In the genomic region with DNA sequence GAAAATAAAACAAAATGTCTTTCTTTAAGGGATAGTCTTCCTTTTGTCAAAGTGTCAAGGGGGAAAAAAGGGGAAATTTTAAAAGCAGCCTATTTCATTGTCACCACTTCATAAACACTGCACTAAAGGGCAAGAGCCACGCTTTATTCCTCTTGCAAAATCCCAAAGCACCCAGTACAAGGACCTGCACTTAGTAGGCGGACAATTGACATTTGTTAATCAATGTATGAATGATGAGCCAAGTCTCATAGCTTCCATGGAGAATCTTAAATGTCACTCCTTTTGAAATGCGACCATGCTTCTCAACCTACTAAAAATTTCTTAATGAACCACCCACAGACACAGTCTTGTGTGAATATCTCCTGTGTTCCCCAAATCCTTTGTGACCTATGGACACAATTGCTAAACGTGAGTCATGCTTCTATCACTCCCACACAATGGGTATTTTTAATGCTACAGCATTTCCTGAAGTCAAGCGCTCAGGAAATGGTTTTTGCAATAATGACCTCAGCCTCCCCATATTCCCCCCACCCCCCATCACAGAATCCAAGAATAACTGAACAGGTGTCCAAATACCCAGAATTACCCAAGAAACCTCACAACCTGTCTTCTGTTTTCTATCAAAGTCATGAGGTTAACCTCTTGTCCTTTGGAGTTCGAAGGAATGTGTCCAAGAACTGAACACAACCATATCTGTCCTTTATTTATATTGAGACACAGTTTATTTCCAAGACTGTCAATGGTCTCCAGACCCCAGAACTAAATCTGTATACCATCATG, we compare ENCODE assay signal across 8 cellular contexts.
DNase-seq lines count a peak whose midpoint lies in the region; ATAC-seq and TF ChIP-seq lines count a peak whose summit lies in the region.

No MANE protein-coding gene starts in this region.

- H3K4me3 Mint-ChIP-seq in T-helper 2 cell treated with Interferon-gamma antibody and Interleukin-4, amounts not matched to agents 5 μg/mL and 100 μg/mL, for 36 hours = peak overlapping the region; percentile 83
- no peak overlapping the region for H3K4me3 Mint-ChIP-seq in glutamatergic neuron (ENCODE audit: unreplicated experiment)

- H3K27ac Mint-ChIP-seq in T-helper 2 cell treated with Interferon-gamma antibody and Interleukin-4, amounts not matched to agents 5 μg/mL and 100 μg/mL, for 36 hours = peak overlapping the region; percentile 97
- H3K27ac Mint-ChIP-seq in glutamatergic neuron (ENCODE audit: unreplicated experiment) = peak overlapping the region; percentile 92

- no peak overlapping the region for H3K9ac ChIP-seq in subcutaneous abdominal adipose tissue (ENCODE audit: low read length in 5 of 5)

- POLR2A ChIA-PET in AG04450 (lab: Yijun Ruan, JAX) = no interaction called here

- H3K9me3 ChIP-seq in AG04450 (ENCODE audit: control insufficient read depth, insufficient read depth, low read length) = no peaks in the 10 kb centered on the region; the same call in 1 of the 2 replicates
- H3K9me3 ChIP-seq in subcutaneous abdominal adipose tissue (ENCODE audit: control insufficient read depth in 5 of 5, low read length in 5 of 5) = no peaks in the 10 kb centered on the region

- no peak overlapping the region for H3K27ac ChIP-seq in AG04450 (ENCODE audit: low read depth, low read length)
- H3K27ac ChIP-seq in subcutaneous abdominal adipose tissue (ENCODE audit: low read depth, low read length) = peak overlapping the region; percentile 63

- no peaks in the 10 kb centered on the region for H3K36me3 ChIP-seq in subcutaneous abdominal adipose tissue (ENCODE audit: control insufficient read depth in 5 of 5, insufficient read depth in 5 of 5, low read length in 5 of 5)

- CTCF ChIA-PET in AG04450 (lab: Charles Lee) = no interaction called here

- peaks cover 0 to 46% (median 28%) of the 10 kb centered on the region in 5 donors for H3K4me1 ChIP-seq in subcutaneous abdominal adipose tissue (ENCODE audit: control insufficient read depth in 5 of 5, insufficient read depth in 5 of 5, low read length in 5 of 5)

- H3K27me3 ChIP-seq in AG04450 (ENCODE audit: control insufficient read depth, insufficient read depth, low read length) (no peaks in the 10 kb centered on the region), subcutaneous abdominal adipose tissue (ENCODE audit: control insufficient read depth in 5 of 5, insufficient read depth in 4 of 5, low read length in 5 of 5) (no peaks in the 10 kb centered on the region)

- H3K36me3 Mint-ChIP-seq in T-helper 2 cell treated with Interferon-gamma antibody and Interleukin-4, amounts not matched to agents 5 μg/mL and 100 μg/mL, for 36 hours (ENCODE audit: low read depth) = peaks cover 22% of the 10 kb centered on the region
- no peaks in the 10 kb centered on the region for H3K36me3 Mint-ChIP-seq in glutamatergic neuron (ENCODE audit: unreplicated experiment)

- no peaks in the 10 kb centered on the region for H3K27me3 Mint-ChIP-seq in T-helper 2 cell treated with Interferon-gamma antibody and Interleukin-4, amounts not matched to agents 5 μg/mL and 100 μg/mL, for 36 hours (ENCODE audit: low read depth)
- H3K27me3 Mint-ChIP-seq in glutamatergic neuron (ENCODE audit: unreplicated experiment) = peaks cover 2% of the 10 kb centered on the region

- H3K4me1 Mint-ChIP-seq in T-helper 2 cell treated with Interferon-gamma antibody and Interleukin-4, amounts not matched to agents 5 μg/mL and 100 μg/mL, for 36 hours (ENCODE audit: low read depth) = peaks cover 61% of the 10 kb centered on the region
- H3K4me1 Mint-ChIP-seq in glutamatergic neuron (ENCODE audit: low read depth, unreplicated experiment) = peaks cover 41% of the 10 kb centered on the region

- ATAC-seq in GM18907 (IDR thresholded peaks at IDR 0.05; ENCODE audit: unreplicated experiment) = peak; percentile 48
- peak; percentile 49 for ATAC-seq in HG03354 (IDR thresholded peaks at IDR 0.05; ENCODE audit: poor library complexity, severe bottlenecking, unreplicated experiment)
- no peak for ATAC-seq in HG03520 (IDR thresholded peaks at IDR 0.05; ENCODE audit: unreplicated experiment)

- peak; percentile 37 for DNase-seq in AG04450 (ENCODE audit: low read depth, low spot score)
- DNase-seq in T-helper 2 cell treated with Interferon-gamma antibody and Interleukin-4, amounts not matched to agents 5 μg/mL and 100 μg/mL, for 36 hours (ENCODE audit: low spot score) = peak; percentile 42
- DNase-seq in glutamatergic neuron = no peak
- DNase-seq in COLO668 (lab: John Stamatoyannopoulos, UW; ENCODE audit: unreplicated experiment) = no peak

- TF ChIP-seq CTCF in AG04450 (IDR thresholded peaks at IDR 0.05; ENCODE audit: low read depth, low read length) = no peak
- no peak for TF ChIP-seq CTCF in glutamatergic neuron (IDR thresholded peaks at IDR 0.05; ENCODE audit: partially characterized antibody, unreplicated experiment)

- peaks cover 19% of the 10 kb centered on the region for H3K9me3 Mint-ChIP-seq in T-helper 2 cell treated with Interferon-gamma antibody and Interleukin-4, amounts not matched to agents 5 μg/mL and 100 μg/mL, for 36 hours
- peaks cover 8% of the 10 kb centered on the region for H3K9me3 Mint-ChIP-seq in glutamatergic neuron (ENCODE audit: unreplicated experiment)

- no peak overlapping the region for H3K4me3 ChIP-seq in AG04450 (ENCODE audit: low read depth, low read length)
- H3K4me3 ChIP-seq in subcutaneous abdominal adipose tissue (ENCODE audit: low read depth in 1 of 5, low read length in 5 of 5) = no peak overlapping the region

Comparison
In these comparisons a context has a peak if more than half of its experiments do, and no peak if none do; other contexts are left out.
1. DNase-seq: peak in AG04450 (single experiment) and T-helper 2 cell treated with Interferon-gamma antibody and Interleukin-4, amounts not matched to agents 5 μg/mL and 100 μg/mL, for 36 hours (single experiment); none in glutamatergic neuron (single experiment) and COLO668 (single experiment).